In genomic region chr11:680970-681369, GRCh38 we compare ENCODE assay signal across 2 cellular contexts.
TF ChIP-seq lines count a peak whose summit lies in the region.

No MANE protein-coding gene starts in this region.

TF ChIP-seq in GM23338, 12 proteins besides CTCF, POLR2A, EP300 and RAD21:
- TF ChIP-seq, protein P1, sequence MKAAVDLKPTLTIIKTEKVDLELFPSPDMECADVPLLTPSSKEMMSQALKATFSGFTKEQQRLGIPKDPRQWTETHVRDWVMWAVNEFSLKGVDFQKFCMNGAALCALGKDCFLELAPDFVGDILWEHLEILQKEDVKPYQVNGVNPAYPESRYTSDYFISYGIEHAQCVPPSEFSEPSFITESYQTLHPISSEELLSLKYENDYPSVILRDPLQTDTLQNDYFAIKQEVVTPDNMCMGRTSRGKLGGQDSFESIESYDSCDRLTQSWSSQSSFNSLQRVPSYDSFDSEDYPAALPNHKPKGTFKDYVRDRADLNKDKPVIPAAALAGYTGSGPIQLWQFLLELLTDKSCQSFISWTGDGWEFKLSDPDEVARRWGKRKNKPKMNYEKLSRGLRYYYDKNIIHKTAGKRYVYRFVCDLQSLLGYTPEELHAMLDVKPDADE (IDR thresholded peaks at IDR 0.05) = no peak
- TF ChIP-seq JUNB (IDR thresholded peaks at IDR 0.05; ENCODE audit: unreplicated experiment) = no peak
- TF ChIP-seq CREB1 (CRISPR knock-in tag; IDR thresholded peaks at IDR 0.05; ENCODE audit: low read depth) = no peak
- no peak for TF ChIP-seq EZH2phosphoT487 (IDR thresholded peaks at IDR 0.05; ENCODE audit: unreplicated experiment)

TF ChIP-seq in HEK293T, 16 proteins besides CTCF, POLR2A, EP300 and RAD21 (continued from another document):
- TF ChIP-seq CTBP1 (IDR thresholded peaks at IDR 0.05; ENCODE audit: borderline replicate concordance) = no peak
- TF ChIP-seq HDGF (IDR thresholded peaks at IDR 0.05; ENCODE audit: borderline replicate concordance) = no peak
